ENCODE assay signal across 16 cellular contexts in the genomic region with DNA sequence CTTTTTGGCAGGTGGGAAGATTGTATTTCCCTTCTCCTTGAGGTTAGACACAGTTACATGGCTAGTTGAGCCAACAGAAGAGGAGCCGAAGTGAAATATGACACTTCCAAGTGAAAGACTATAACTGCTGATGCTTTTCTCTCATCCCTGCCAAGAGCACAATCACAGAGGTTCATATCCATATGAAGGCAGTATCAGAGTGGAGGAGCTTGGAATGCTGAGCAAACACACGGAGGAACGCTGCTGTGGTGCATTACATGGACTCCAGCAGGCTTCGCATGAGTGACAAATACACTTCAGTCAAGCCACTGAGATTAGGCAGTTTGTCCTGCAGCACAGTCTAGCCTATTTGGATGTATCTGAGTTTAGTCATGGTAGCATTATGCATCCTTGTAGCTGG. TPM values are rescaled to one million over a fixed set of nuclear protein-coding genes. Genes with fewer than 3 reads are reported as not detected.
DNase-seq lines count a peak whose midpoint lies in the region; ATAC-seq and TF ChIP-seq lines count a peak whose summit lies in the region.
"Had no signal": no experiment of that assay in that cellular context is flagged by ENCODE, and none has a peak within 500 bp of the region (broad histone marks: within the 10 kb centered on the region; RNA-seq: fewer than 3 reads in every experiment).

No MANE protein-coding gene starts in this region.

- H2BK120ac ChIP-seq in IMR-90 (ENCODE audit: low read depth, low read length): no peak overlapping the region

- CTCF ChIA-PET in IMR-90 (lab: Yijun Ruan, JAX): interaction anchor here (1.1 kb wide), 1 partner anchor 24 kb away, joined by 5 read pairs; no protein-coding TSS in a partner anchor

- H3K4me1 Mint-ChIP-seq in GM23338: peaks cover 11% of the 10 kb centered on the region; the same call in 2 of the 3 replicates
- H3K4me1 Mint-ChIP-seq: CD4-positive, alpha-beta memory T cell; IgD-negative memory B cell had no signal

- H3K27ac ChIP-seq in GM23338 (ENCODE audit: low read depth) (no peak overlapping the region), IMR-90 (ENCODE audit: insufficient read depth, low read length) (no peak overlapping the region), vagina (no peak overlapping the region)

- no peak overlapping the region for H4K5ac ChIP-seq in IMR-90 (ENCODE audit: low read depth, low read length)

- no peak overlapping the region for H2AK5ac ChIP-seq in IMR-90 (ENCODE audit: low read depth, low read length)

- ATAC-seq in GM23338 (peak; percentile 88), IMR-90 (ENCODE audit: low read depth) (no peak)

- no peak overlapping the region for H2BK20ac ChIP-seq in IMR-90 (ENCODE audit: low read depth, low read length)

- no peak overlapping the region for H4K91ac ChIP-seq in IMR-90 (ENCODE audit: insufficient read depth, low read depth, low read length)

- intact Hi-C loops in IMR-90 (cut with micrococcal nuclease): no loop called here
- intact Hi-C loops in vagina (cut with DNase I): no loop called here

- H3K4me1 ChIP-seq in GM23338 (ENCODE audit: insufficient read depth) (peaks cover 5% of the 10 kb centered on the region; the same call in 1 of the 2 replicates), IMR-90 (ENCODE audit: control insufficient read depth, insufficient read depth, low read length) (no peaks in the 10 kb centered on the region), NT2/D1 (ENCODE audit: insufficient read depth, insufficient read length) (peaks cover 3% of the 10 kb centered on the region), vagina (no peaks in the 10 kb centered on the region)

- TF ChIP-seq CTCF in GM23338 (conservative IDR thresholded peaks at IDR 0.05; ENCODE audit: low read depth in 2 of 2) (no peak), IMR-90 (conservative IDR thresholded peaks at IDR 0.05; ENCODE audit: low read depth, low read length) (no peak), foreskin fibroblast (IDR thresholded peaks at IDR 0.05; ENCODE audit: low read depth, low read length) (no peak), vagina (IDR thresholded peaks at IDR 0.05) (no peak)

- TF ChIP-seq RAD21 in IMR-90 (IDR thresholded peaks at IDR 0.05; ENCODE audit: low read length): no peak

- H3K18ac ChIP-seq in IMR-90 (ENCODE audit: low read depth, low read length): no peak overlapping the region

- H3K27ac Mint-ChIP-seq in GM23338: no peak overlapping the region
- H3K27ac Mint-ChIP-seq: CD4-positive, alpha-beta memory T cell; IgD-negative memory B cell had no signal

- H3K4me3 ChIP-seq in GM23338 (no peak overlapping the region), IMR-90 (ENCODE audit: insufficient read depth, low read depth, low read length) (no peak overlapping the region), NT2/D1 (ENCODE audit: insufficient read length, low read depth) (no peak overlapping the region), foreskin fibroblast (ENCODE audit: low read depth in 1 of 2, low read length in 2 of 2) (no peak overlapping the region), vagina (no peak overlapping the region)

- H3K23ac ChIP-seq in IMR-90 (ENCODE audit: low read depth, low read length): no peak overlapping the region

- DNase-seq in GM23338 (ENCODE audit: low spot score) (peak; percentile 53), IMR-90 (no peak), NT2/D1 (ENCODE audit: low read depth, low spot score) (peak; percentile 6), foreskin fibroblast (peak; percentile 2 to 6), SHP77 treated with DMSO at 0.1 percent for 48 hours (lab: John Stamatoyannopoulos, UW) (no peak), vagina (ENCODE audit: extremely low spot score in 2 of 2) (no peak), HUDEP-2 (lab: John Stamatoyannopoulos, UW; ENCODE audit: unreplicated experiment in 76 of 76) (no peak)
- DNase-seq: BE2C; CD4-positive, alpha-beta memory T cell; H9; NCI-H146; NCI-H774 had no signal

- H2AK9ac ChIP-seq in IMR-90 (replicated peaks; ENCODE audit: low read depth, low read length, poor library complexity): peak overlapping the region; percentile 45

- H3K79me2 ChIP-seq in GM23338 (replicated peaks; ENCODE audit: insufficient read depth): no peaks in the 10 kb centered on the region

- TF ChIP-seq POLR2A in IMR-90 (IDR thresholded peaks at IDR 0.05; ENCODE audit: low read depth, low read length) (no peak), vagina (IDR thresholded peaks at IDR 0.05) (no peak)

- no peak overlapping the region for H2BK15ac ChIP-seq in IMR-90 (ENCODE audit: low read depth, low read length)

- no peaks in the 10 kb centered on the region for H3K36me3 ChIP-seq in GM23338 (ENCODE audit: insufficient read depth)
- no peaks in the 10 kb centered on the region for H3K36me3 ChIP-seq in IMR-90 (ENCODE audit: control insufficient read depth, insufficient read depth, low read length)
- no peaks in the 10 kb centered on the region for H3K36me3 ChIP-seq in NT2/D1 (ENCODE audit: insufficient read depth, insufficient read length, low read length)
- no peaks in the 10 kb centered on the region for H3K36me3 ChIP-seq in vagina
- H3K36me3 ChIP-seq: BE2C had no signal

- no TSS peak for BruUV-seq in IMR-90 (replicated peaks; lab: Mats Ljungman, UMichigan)

- no peak overlapping the region for H4K8ac ChIP-seq in IMR-90 (ENCODE audit: low read depth in 2 of 2, low read length in 2 of 2)

- peaks cover 2% of the 10 kb centered on the region for H3K27me3 Mint-ChIP-seq in GM23338 (ENCODE audit: insufficient read depth, low read depth, poor library complexity)

- H2AFZ ChIP-seq in GM23338: 0 out of 2 replicates have a peak overlapping the region, but pooled peaks have one; percentile 1
- H2AFZ ChIP-seq in IMR-90 (replicated peaks; ENCODE audit: low read length, poor library complexity): no peak overlapping the region

- H3K4me2 ChIP-seq in GM23338: peak overlapping the region; percentile 23; the same call in 1 of the 2 replicates
- H3K4me2 ChIP-seq in IMR-90 (ENCODE audit: low read depth, low read length): no peak overlapping the region

- H2BK5ac ChIP-seq in IMR-90 (ENCODE audit: low read depth, low read length, poor library complexity, severe bottlenecking): no peak overlapping the region

- no peaks in the 10 kb centered on the region; the same call in 2 of the 3 replicates for H3K9me3 Mint-ChIP-seq in GM23338

- H3K9ac ChIP-seq in IMR-90 (ENCODE audit: low read depth, low read length) (no peak overlapping the region), NT2/D1 (ENCODE audit: insufficient read length, low read depth) (no peak overlapping the region)

- dilution Hi-C loops in IMR-90 (cut with HindIII; ENCODE audit: low sequenced_read_pairs, unreplicated experiment): no loop called here

- H3K9me2 ChIP-seq in GM23338 (ENCODE audit: insufficient read depth): peaks cover 4% of the 10 kb centered on the region; the same call in 1 of the 2 replicates

- no peak overlapping the region for H3K4ac ChIP-seq in IMR-90 (ENCODE audit: low read depth, low read length)

- H3K14ac ChIP-seq in IMR-90 (replicated peaks; ENCODE audit: low read depth, low read length): no peak overlapping the region

- POLR2A ChIA-PET in IMR-90 (lab: Charles Lee; ENCODE audit: unreplicated experiment): no interaction called here

- H4K20me1 ChIP-seq in GM23338 (replicated peaks; ENCODE audit: insufficient read depth) (no peaks in the 10 kb centered on the region), IMR-90 (ENCODE audit: insufficient read depth, low read length) (no peaks in the 10 kb centered on the region)

- H3K36me3 Mint-ChIP-seq in GM23338 (ENCODE audit: low read depth): no peaks in the 10 kb centered on the region; the same call in 1 of the 3 replicates
- H3K36me3 Mint-ChIP-seq: CD4-positive, alpha-beta memory T cell; IgD-negative memory B cell had no signal

- in situ Hi-C loops in IMR-90 (cut with MboI; ENCODE audit: low sequenced_read_pairs): no loop called here

- H3F3A ChIP-seq in GM23338 (replicated peaks; ENCODE audit: low read depth): no peaks in the 10 kb centered on the region

- H3K27me3 ChIP-seq in GM23338 (ENCODE audit: insufficient read depth): no peaks in the 10 kb centered on the region
- H3K27me3 ChIP-seq in IMR-90 (ENCODE audit: control insufficient read depth, insufficient read depth, low read length): peaks cover 4% of the 10 kb centered on the region; the same call in 1 of the 2 replicates
- no peaks in the 10 kb centered on the region for H3K27me3 ChIP-seq in NT2/D1 (ENCODE audit: insufficient read depth, insufficient read length)
- H3K27me3 ChIP-seq in vagina: no peaks in the 10 kb centered on the region

- no CpG with 5 or more reads among the region's 4 CpGs for WGBS in IMR-90 (ENCODE audit: extremely low coverage in 2 of 2, insufficient read length in 1 of 2), 2 experiments

- no peak overlapping the region for H3K56ac ChIP-seq in IMR-90 (ENCODE audit: extremely low read depth, insufficient read depth, low read length)

- H3K9me1 ChIP-seq in IMR-90 (ENCODE audit: insufficient read depth, low read length): no peaks in the 10 kb centered on the region

- H3K9me3 ChIP-seq in IMR-90 (ENCODE audit: control insufficient read depth, insufficient read depth, low read length) (no peaks in the 10 kb centered on the region), NT2/D1 (ENCODE audit: insufficient read depth, low read length) (peaks cover 1% of the 10 kb centered on the region; the same call in 1 of the 2 replicates), vagina (no peaks in the 10 kb centered on the region)
- H3K9me3 ChIP-seq: BE2C had no signal

- no peaks in the 10 kb centered on the region for H3K79me1 ChIP-seq in IMR-90 (ENCODE audit: low read depth in 1 of 2, low read length in 2 of 2)

- H3K4me3 Mint-ChIP-seq in GM23338: no peak overlapping the region
- H3K4me3 Mint-ChIP-seq: CD4-positive, alpha-beta memory T cell; H9; IgD-negative memory B cell had no signal

TF ChIP-seq in IMR-90, 13 proteins besides CTCF, POLR2A, EP300 and RAD21 (continues in another document):
- TF ChIP-seq RFX5 (IDR thresholded peaks at IDR 0.05; ENCODE audit: low read depth, low read length) (no peak), RCOR1 (IDR thresholded peaks at IDR 0.05; ENCODE audit: insufficient replicate concordance, low read length) (no peak), SMC3 (IDR thresholded peaks at IDR 0.05; ENCODE audit: low read depth, low read length) (no peak)
- TF ChIP-seq, protein P1, sequence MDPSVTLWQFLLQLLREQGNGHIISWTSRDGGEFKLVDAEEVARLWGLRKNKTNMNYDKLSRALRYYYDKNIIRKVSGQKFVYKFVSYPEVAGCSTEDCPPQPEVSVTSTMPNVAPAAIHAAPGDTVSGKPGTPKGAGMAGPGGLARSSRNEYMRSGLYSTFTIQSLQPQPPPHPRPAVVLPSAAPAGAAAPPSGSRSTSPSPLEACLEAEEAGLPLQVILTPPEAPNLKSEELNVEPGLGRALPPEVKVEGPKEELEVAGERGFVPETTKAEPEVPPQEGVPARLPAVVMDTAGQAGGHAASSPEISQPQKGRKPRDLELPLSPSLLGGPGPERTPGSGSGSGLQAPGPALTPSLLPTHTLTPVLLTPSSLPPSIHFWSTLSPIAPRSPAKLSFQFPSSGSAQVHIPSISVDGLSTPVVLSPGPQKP (IDR thresholded peaks at IDR 0.05; ENCODE audit: borderline replicate concordance, low read depth, low read length): no peak

RNA-seq across cellular contexts. Expression of a gene that starts 5.5 kb away (rescaled TPM):
- not detected in 2 replicates for total RNA-seq in GM23338 (2014; rRNA removed; shearing (Covaris generic))
- polyA plus RNA-seq in GM23338 (2016; fragmentation: Nextera tagmentation; extraction: Ambion mirVana) (not detected in 2 replicates), IMR-90 (2012; rRNA removed) (not detected in 2 replicates)
- total RNA-seq in IMR-90 (2012; rRNA removed) (not detected in 2 replicates), vagina (not detected)
- not detected in 2 replicates for polyA plus RNA-seq in IMR-90 (2012; cell fraction: cytosol; rRNA removed)
- not detected in 2 replicates for polyA plus RNA-seq in IMR-90 (2012; cell fraction: nucleus; rRNA removed; ENCODE audit: low replicate concordance)
- total RNA-seq: CD4-positive, alpha-beta memory T cell; H9; LHCN-M2; T-helper 2 cell treated with Interferon-gamma antibody and Interleukin-4, amounts not matched to agents 100 ng/mL and 5 ng/mL, for 36 hours had no signal
- polyA plus RNA-seq: AG04450; CD4-positive, alpha-beta memory T cell; IgD-negative memory B cell had no signal

Comparison
In these comparisons a context has a peak if more than half of its experiments do, and no peak if none do; other contexts are left out.
1. DNase-seq: peak in GM23338 (single experiment), NT2/D1 (single experiment) and foreskin fibroblast (2 of 2); none in IMR-90 (single experiment), SHP77 treated with DMSO at 0.1 percent for 48 hours (single experiment), vagina (0 of 2) and HUDEP-2 (0 of 76).